10 cellular contexts compared by ENCODE assay signal in genomic region chr18:58309610-58310239, GRCh38.
A peak's percentile ranks its signal among the peaks of the same experiment; 100 is the strongest.
DNase-seq lines count a peak whose midpoint lies in the region; ATAC-seq and TF ChIP-seq lines count a peak whose summit lies in the region.
"Had no signal": no experiment of that assay in that cellular context is flagged by ENCODE, and none has a peak within 500 bp of the region (broad histone marks: within the 10 kb centered on the region; RNA-seq: fewer than 3 reads in every experiment).

No MANE protein-coding gene starts in this region.

- H3K27me3 ChIP-seq in Panc1 (ENCODE audit: control insufficient read depth, insufficient read depth, low read length) (no peaks in the 10 kb centered on the region), mucosa of stomach (ENCODE audit: control insufficient read depth, insufficient read depth, low read length) (no peaks in the 10 kb centered on the region)

- ATAC-seq in Panc1 = peak; percentile 27; the same call in 1 of the 2 replicates

- H3K4me1 ChIP-seq in Panc1 (ENCODE audit: control insufficient read depth, insufficient read depth, low read length) (peaks cover 10% of the 10 kb centered on the region; the same call in 1 of the 2 replicates), mucosa of stomach (ENCODE audit: control insufficient read depth, insufficient read depth, low read length) (peaks cover 37% of the 10 kb centered on the region)
- H3K4me1 ChIP-seq: parathyroid adenoma had no signal

- H3K9me3 ChIP-seq in Panc1 (ENCODE audit: control insufficient read depth, insufficient read depth, low read depth, low read length) (no peaks in the 10 kb centered on the region), mucosa of stomach (ENCODE audit: control insufficient read depth, low read length) (no peaks in the 10 kb centered on the region)

- H3K27ac ChIP-seq in 22Rv1 = peak overlapping the region; percentile 40; the same call in 1 of the 2 replicates
- no peak overlapping the region for H3K27ac ChIP-seq in Panc1 (ENCODE audit: low read length)
- peak overlapping the region; percentile 78 for H3K27ac ChIP-seq in epithelial cell of prostate

- BruUV-seq in Panc1 (replicated peaks; lab: Mats Ljungman, UMichigan) = no TSS peak

- no peak overlapping the region for H3K4me3 ChIP-seq in Panc1 (ENCODE audit: low read depth in 2 of 2, low read length in 2 of 2)
- H3K4me3 ChIP-seq in mucosa of stomach (ENCODE audit: low read length) = no peak overlapping the region

- H3K36me3 ChIP-seq in Panc1 (ENCODE audit: control insufficient read depth, insufficient read depth, low read length) (no peaks in the 10 kb centered on the region), mucosa of stomach (ENCODE audit: control insufficient read depth, insufficient read depth, low read length) (no peaks in the 10 kb centered on the region)

- intact Hi-C loops in Panc1 (cut with micrococcal nuclease; ENCODE audit: unreplicated experiment) = no loop called here
- intact Hi-C loops in posterior cingulate gyrus (cut with DNase I) = loop anchor here (10.0 kb wide), 1 partner anchor 185 kb away; no protein-coding TSS in a partner anchor

- peak overlapping the region; percentile 11 for H3K9ac ChIP-seq in mucosa of stomach (ENCODE audit: low read length)
- H3K9ac ChIP-seq: parathyroid adenoma had no signal

- in situ Hi-C loops in Panc1 (cut with HindIII; ENCODE audit: low pct_unique_long_range_greater_than_20kb, low sequenced_read_pairs) = no loop called here

- no peak for TF ChIP-seq CTCF in 22Rv1 (IDR thresholded peaks at IDR 0.05)
- TF ChIP-seq CTCF in Panc1 (IDR thresholded peaks at IDR 0.05) = no peak

- DNase-seq in Panc1 (ENCODE audit: low read depth, low spot score) (no peak), epithelial cell of prostate (ENCODE audit: low read depth, low spot score) (no peak), GM19238 (ENCODE audit: insufficient read length, low spot score) (no peak), posterior cingulate gyrus (no peak), HCEC 1CT (no peak)
- DNase-seq in activated CD4-positive, alpha-beta T cell treated with anti-CD3 and anti-CD28 coated beads, Interleukin-2, amount 50 U/mL, for 4 hours = no peak
- DNase-seq: H7 had no signal

- POLR2A ChIA-PET in Panc1 (lab: Charles Lee) = no interaction called here

- CTCF ChIA-PET in Panc1 (lab: Charles Lee) = interaction anchor here (0.7 kb wide), 1 partner anchor 266 kb away, joined by 3 read pairs; the partner anchor contains the start of gene NEDD4L
